ENCODE assay signal across 9 cellular contexts in the genomic region with DNA sequence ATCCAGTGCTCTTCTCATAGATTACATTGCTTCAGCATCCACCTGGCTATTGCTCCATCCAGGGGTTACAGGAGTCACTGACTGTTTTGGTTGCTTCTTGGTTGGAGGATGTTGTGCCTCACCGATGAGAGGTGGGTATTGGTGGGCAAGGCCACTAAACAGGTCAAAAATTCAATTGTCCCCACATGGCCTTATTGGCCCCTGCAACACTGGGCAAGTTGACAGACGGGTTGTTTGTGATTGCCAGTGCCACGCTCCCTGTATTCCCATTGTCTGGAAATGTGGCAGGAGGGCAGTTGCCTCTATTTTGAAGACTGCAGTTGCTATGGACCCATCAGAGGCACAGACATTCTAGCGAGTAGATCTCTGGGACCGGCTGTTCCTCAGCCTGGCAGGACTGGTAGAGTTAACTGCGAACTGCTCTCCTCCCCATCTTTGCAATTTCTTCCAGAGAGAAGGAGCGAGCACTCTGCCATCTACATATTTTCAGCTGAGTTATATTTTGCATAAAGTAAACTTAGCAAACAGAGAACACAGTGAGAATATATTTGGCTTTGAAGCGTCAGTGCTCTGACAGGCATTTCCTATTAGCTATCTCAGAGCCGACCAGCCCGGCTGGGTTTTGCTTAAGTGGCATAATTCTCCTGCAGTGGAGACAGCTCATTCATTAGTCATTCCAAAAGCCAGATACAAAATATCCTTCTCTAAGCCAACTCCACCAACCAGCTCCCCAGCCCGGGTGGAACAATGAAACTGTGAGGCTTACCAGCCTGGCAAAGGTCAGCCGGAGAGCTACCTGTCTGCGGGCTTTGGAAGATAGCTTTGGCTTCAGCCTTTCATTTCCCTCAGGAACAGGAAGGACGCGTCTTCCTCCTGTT. TPM values are rescaled to one million over a fixed set of nuclear protein-coding genes. Genes with fewer than 3 reads are reported as not detected.
DNase-seq lines count a peak whose midpoint lies in the region; ATAC-seq and TF ChIP-seq lines count a peak whose summit lies in the region.
"Had no signal": no experiment of that assay in that cellular context is flagged by ENCODE, and none has a peak within 500 bp of the region (broad histone marks: within the 10 kb centered on the region; RNA-seq: fewer than 3 reads in every experiment).

No MANE protein-coding gene starts in this region.

- peak; percentile 62 for DNase-seq in AG08396 (ENCODE audit: low spot score)
- DNase-seq in NCI-H526 treated with DMSO at 0.1 percent for 48 hours (lab: John Stamatoyannopoulos, UW) = peak; percentile 87
- DNase-seq in endodermal cell = peak; percentile 45
- DNase-seq in mucosa of gallbladder (ENCODE audit: low spot score) = peak; percentile 32
- no peak for DNase-seq in stimulated activated naive B cell treated with anti-CD40 and anti-IgM and Interleukin-4, amounts not matched to agents 10 μg/mL and 1 μg/mL and 100 μg/mL, for 72 hours
- no peak for DNase-seq in GM13977 (ENCODE audit: low spot score)
- no peak for DNase-seq in CD8-positive, alpha-beta T cell
- DNase-seq: T-helper 2 cell had no signal

- no peak overlapping the region for H3K27ac ChIP-seq in endodermal cell (ENCODE audit: low read depth, low read length)
- no peak overlapping the region for H3K27ac ChIP-seq in CD8-positive, alpha-beta T cell (ENCODE audit: low read depth, low read length)

- TF ChIP-seq CTCF in endodermal cell (conservative IDR thresholded peaks at IDR 0.05) (no peak), GM13977 (IDR thresholded peaks at IDR 0.05; ENCODE audit: extremely low read depth, insufficient read depth, missing control alignments) (no peak)
- TF ChIP-seq CTCF in CD8-positive, alpha-beta T cell (IDR thresholded peaks at IDR 0.05) = no peak

- H3K4me3 Mint-ChIP-seq in endodermal cell = no peak overlapping the region
- H3K4me3 Mint-ChIP-seq in stimulated activated naive B cell treated with anti-CD40 and anti-IgM and Interleukin-4, amounts not matched to agents 10 μg/mL and 1 μg/mL and 100 μg/mL, for 72 hours = no peak overlapping the region
- no peak overlapping the region for H3K4me3 Mint-ChIP-seq in CD8-positive, alpha-beta T cell

- no peaks in the 10 kb centered on the region for H3K9me3 Mint-ChIP-seq in endodermal cell
- H3K9me3 Mint-ChIP-seq in stimulated activated naive B cell treated with anti-CD40 and anti-IgM and Interleukin-4, amounts not matched to agents 10 μg/mL and 1 μg/mL and 100 μg/mL, for 72 hours = no peaks in the 10 kb centered on the region
- no peaks in the 10 kb centered on the region for H3K9me3 Mint-ChIP-seq in CD8-positive, alpha-beta T cell

- H3K27ac Mint-ChIP-seq in endodermal cell = no peak overlapping the region
- H3K27ac Mint-ChIP-seq in stimulated activated naive B cell treated with anti-CD40 and anti-IgM and Interleukin-4, amounts not matched to agents 10 μg/mL and 1 μg/mL and 100 μg/mL, for 72 hours = no peak overlapping the region
- H3K27ac Mint-ChIP-seq in CD8-positive, alpha-beta T cell = no peak overlapping the region

- in situ Hi-C loops in GM13977 (cut with MboI; ENCODE audit: low pct_unique_long_range_greater_than_20kb, low sequenced_read_pairs, unreplicated experiment) = no loop called here

- no peak overlapping the region for H3K4me3 ChIP-seq in endodermal cell (ENCODE audit: low read length)
- H3K4me3 ChIP-seq in CD8-positive, alpha-beta T cell (ENCODE audit: low read depth, low read length) = no peak overlapping the region

- intact Hi-C loops in CD8-positive, alpha-beta T cell (cut with DNase I, micrococcal nuclease) = no loop called here

- 83 to 92% methylated on average over 10 to 14 of the region's 15 CpGs for WGBS in endodermal cell (ENCODE audit: insufficient coverage in 1 of 2, insufficient read length in 1 of 2), 2 experiments

- H3K36me3 Mint-ChIP-seq in endodermal cell (ENCODE audit: low read depth) = no peaks in the 10 kb centered on the region
- H3K36me3 Mint-ChIP-seq in stimulated activated naive B cell treated with anti-CD40 and anti-IgM and Interleukin-4, amounts not matched to agents 10 μg/mL and 1 μg/mL and 100 μg/mL, for 72 hours = no peaks in the 10 kb centered on the region
- H3K36me3 Mint-ChIP-seq in CD8-positive, alpha-beta T cell = no peaks in the 10 kb centered on the region

- H3K4me1 Mint-ChIP-seq in endodermal cell = peaks cover 58% of the 10 kb centered on the region
- peaks cover 4 to 10% of the 10 kb centered on the region in 2 donors for H3K4me1 Mint-ChIP-seq in stimulated activated naive B cell treated with anti-CD40 and anti-IgM and Interleukin-4, amounts not matched to agents 10 μg/mL and 1 μg/mL and 100 μg/mL, for 72 hours
- H3K4me1 Mint-ChIP-seq in CD8-positive, alpha-beta T cell (ENCODE audit: low read depth) = no peaks in the 10 kb centered on the region

- peaks cover 24% of the 10 kb centered on the region for H3K4me1 ChIP-seq in endodermal cell (ENCODE audit: control insufficient read depth, insufficient read depth, low read length)
- H3K4me1 ChIP-seq in CD8-positive, alpha-beta T cell (ENCODE audit: insufficient read depth, low read length) = no peaks in the 10 kb centered on the region

- no peaks in the 10 kb centered on the region for H3K9me3 ChIP-seq in endodermal cell (ENCODE audit: control insufficient read depth, low read length)
- H3K9me3 ChIP-seq in CD8-positive, alpha-beta T cell (ENCODE audit: low read length) = no peaks in the 10 kb centered on the region

- ATAC-seq in stimulated activated naive B cell treated with anti-CD40 and anti-IgM and Interleukin-4, amounts not matched to agents 10 μg/mL and 1 μg/mL and 100 μg/mL, for 72 hours (replicated peaks) = no peak
- ATAC-seq in HG02970 (IDR thresholded peaks at IDR 0.05; ENCODE audit: low FRiP score, unreplicated experiment) = no peak
- no peak for ATAC-seq in CD8-positive, alpha-beta T cell

- H3K27me3 ChIP-seq in endodermal cell (ENCODE audit: control insufficient read depth, insufficient read depth, low read length, poor library complexity, severe bottlenecking) = no peaks in the 10 kb centered on the region
- no peaks in the 10 kb centered on the region for H3K27me3 ChIP-seq in CD8-positive, alpha-beta T cell (ENCODE audit: insufficient read depth, low read length)

- no peak overlapping the region for H3K9ac ChIP-seq in endodermal cell (ENCODE audit: extremely low read depth, low read length, poor library complexity, severe bottlenecking)

- no peaks in the 10 kb centered on the region for H3K36me3 ChIP-seq in endodermal cell (ENCODE audit: control insufficient read depth, insufficient read depth, low read length)
- no peaks in the 10 kb centered on the region for H3K36me3 ChIP-seq in CD8-positive, alpha-beta T cell (ENCODE audit: insufficient read depth, low read length)

- POLR2A ChIA-PET in CD8-positive, alpha-beta T cell (lab: Charles Lee) = no interaction called here

- H3K27me3 Mint-ChIP-seq in endodermal cell (ENCODE audit: insufficient read depth) = peaks cover 5% of the 10 kb centered on the region
- H3K27me3 Mint-ChIP-seq in stimulated activated naive B cell treated with anti-CD40 and anti-IgM and Interleukin-4, amounts not matched to agents 10 μg/mL and 1 μg/mL and 100 μg/mL, for 72 hours = peaks cover 12 to 34% of the 10 kb centered on the region in 2 donors
- H3K27me3 Mint-ChIP-seq in CD8-positive, alpha-beta T cell (ENCODE audit: low read depth) = peaks cover 8% of the 10 kb centered on the region

- CTCF ChIA-PET in CD8-positive, alpha-beta T cell (lab: Charles Lee) = interaction anchor here (0.6 to 1.4 kb wide), 5 partner anchors 82 to 366 kb away, joined by 3 to 6 read pairs (median 4); a partner anchor contains a TSS

RNA-seq across cellular contexts. Expression of a gene that starts 26.0 kb away (rescaled TPM):
- total RNA-seq in endodermal cell = 10 to 100 TPM; 61.3 to 86.5 TPM
- 76.3 TPM for polyA plus RNA-seq in endodermal cell (2013, experiment 1 of 2)
- 65.0 TPM for polyA plus RNA-seq in endodermal cell (2013, experiment 2 of 2)
- total RNA-seq in mucosa of gallbladder = 43.3 TPM
- total RNA-seq in CD8-positive, alpha-beta T cell = 1 to 10 TPM; 3.2 to 3.3 TPM

Comparison
In these comparisons a context has a peak if more than half of its experiments do, and no peak if none do; other contexts are left out.
1. DNase-seq: peak in AG08396 (single experiment), NCI-H526 treated with DMSO at 0.1 percent for 48 hours (single experiment), endodermal cell (single experiment) and mucosa of gallbladder (single experiment); none in stimulated activated naive B cell treated with anti-CD40 and anti-IgM and Interleukin-4, amounts not matched to agents 10 μg/mL and 1 μg/mL and 100 μg/mL, for 72 hours (single experiment), GM13977 (single experiment) and CD8-positive, alpha-beta T cell (0 of 7).
2. RNA of a gene that starts 26.0 kb away (total RNA-seq): 61.3 to 86.5 TPM in endodermal cell and 43.3 TPM in mucosa of gallbladder (single experiment); 3.2 to 3.3 TPM in CD8-positive, alpha-beta T cell; every median in the first group is over 10 times any median in the second.